ENCODE assay signal across 24 cellular contexts in genomic region chr5:72115277-72115676, GRCh38. TPM values are rescaled to one million over a fixed set of nuclear protein-coding genes. Genes with fewer than 3 reads are reported as not detected.
DNase-seq lines count a peak whose midpoint lies in the region; ATAC-seq, FAIRE-seq and TF ChIP-seq lines count a peak whose summit lies in the region.
"Had no signal": no experiment of that assay in that cellular context is flagged by ENCODE, and none has a peak within 500 bp of the region (broad histone marks: within the 10 kb centered on the region; RNA-seq: fewer than 3 reads in every experiment).

No MANE protein-coding gene starts in this region.

- H3K27me3 Mint-ChIP-seq in endothelial cell (ENCODE audit: unreplicated experiment) = no peaks in the 10 kb centered on the region

- CTCF ChIA-PET in SK-N-SH (lab: Yijun Ruan, JAX) = interaction anchor here (0.6 to 1.2 kb wide), 3 partner anchors 9 to 17 kb away, joined by 3 to 6 read pairs (median 3); no protein-coding TSS in a partner anchor

- no peak overlapping the region for H3K4me3 ChIP-seq in SK-N-SH (ENCODE audit: low read depth in 2 of 2, low read length in 1 of 2)
- no peak overlapping the region for H3K4me3 ChIP-seq in osteoblast (ENCODE audit: insufficient read depth, low read length)
- H3K4me3 ChIP-seq: BLaER1 treated with 17β-estradiol and CSF1 and Interleukin-3, amounts not matched to agents 10 nM and 100 nM had no signal

- no peak for FAIRE-seq in RCC 7860 (lab: Jason Lieb, UNC)
- FAIRE-seq: G401.6, GM18507, GM19239 had no signal

- H3K4me1 Mint-ChIP-seq in endothelial cell (ENCODE audit: unreplicated experiment) = peaks cover 46% of the 10 kb centered on the region
- H3K4me1 Mint-ChIP-seq: IgD-negative memory B cell had no signal

- H3K4me1 ChIP-seq in SK-N-SH (ENCODE audit: control insufficient read depth in 1 of 2, insufficient read depth in 2 of 2, low read depth in 1 of 2, low read length in 1 of 2) (peaks cover 13 to 31% of the 10 kb centered on the region in 2 experiments), osteoblast (ENCODE audit: insufficient read depth, low read length) (peaks cover 18% of the 10 kb centered on the region)

- H3K9me3 ChIP-seq in SK-N-SH (no peaks in the 10 kb centered on the region), osteoblast (ENCODE audit: low read depth, low read length) (no peaks in the 10 kb centered on the region)
- H3K9me3 ChIP-seq: BLaER1 treated with 17β-estradiol and CSF1 and Interleukin-3, amounts not matched to agents 10 nM and 100 nM had no signal

- H3K36me3 Mint-ChIP-seq in endothelial cell (ENCODE audit: low read depth, unreplicated experiment) = peaks cover 47% of the 10 kb centered on the region
- H3K36me3 Mint-ChIP-seq: CD8-positive, alpha-beta T cell; IgD-negative memory B cell had no signal

- H3K36me3 ChIP-seq in SK-N-SH (replicated peaks in 1 of 2; ENCODE audit: control insufficient read depth in 1 of 2, insufficient read depth in 2 of 2, low read length in 1 of 2) = peaks cover 88 to 95% of the 10 kb centered on the region in 2 experiments
- H3K36me3 ChIP-seq in osteoblast (ENCODE audit: insufficient read depth, low read length) = peaks cover 67% of the 10 kb centered on the region

- TF ChIP-seq RAD21 in SK-N-SH (IDR thresholded peaks at IDR 0.05; ENCODE audit: low read length) = no peak

- H3K27ac ChIP-seq in SK-N-SH (ENCODE audit: low read depth in 2 of 2, low read length in 1 of 2) (peak overlapping the region; percentile 22 to 36; a peak in 2 of 4 replicates), osteoblast (ENCODE audit: low read depth, low read length) (peak overlapping the region; percentile 25)
- H3K27ac ChIP-seq: 22Rv1; BLaER1 treated with 17β-estradiol and CSF1 and Interleukin-3, amounts not matched to agents 10 nM and 100 nM had no signal

- H3K79me2 ChIP-seq in SK-N-SH (ENCODE audit: insufficient read depth) (peaks cover 100% of the 10 kb centered on the region), osteoblast (ENCODE audit: insufficient read depth, low read length) (peaks cover 98% of the 10 kb centered on the region)

- peaks cover 51% of the 10 kb centered on the region for H3F3A ChIP-seq in SK-N-SH (replicated peaks; ENCODE audit: insufficient read depth)

- no peak for TF ChIP-seq EP300 in SK-N-SH (IDR thresholded peaks at IDR 0.05; ENCODE audit: borderline replicate concordance in 1 of 2, low read depth in 1 of 2, low read length in 1 of 2)

- no peaks in the 10 kb centered on the region for H3K9me3 Mint-ChIP-seq in endothelial cell (ENCODE audit: unreplicated experiment)
- H3K9me3 Mint-ChIP-seq: IgD-negative memory B cell had no signal

- TF ChIP-seq CTCF in SK-N-SH (IDR thresholded peaks at IDR 0.05) = no peak
- no peak for TF ChIP-seq CTCF in endothelial cell (IDR thresholded peaks at IDR 0.05; ENCODE audit: unreplicated experiment)
- TF ChIP-seq CTCF in osteoblast (IDR thresholded peaks at IDR 0.05; ENCODE audit: extremely low read depth, low read depth, low read length) = no peak

- H3K4me2 ChIP-seq in SK-N-SH (0 out of 2 replicates have a peak overlapping the region, but pooled peaks have one; percentile 7), osteoblast (ENCODE audit: insufficient read depth, low read length) (no peak overlapping the region)

- no peak overlapping the region for H2AFZ ChIP-seq in SK-N-SH (ENCODE audit: low read depth)
- no peak overlapping the region for H2AFZ ChIP-seq in osteoblast (ENCODE audit: low read length)

- no peak for ATAC-seq in SK-N-SH treated with all-trans-retinoic acid at 6 μM for 48 hours
- no peak for ATAC-seq in HG02840 (IDR thresholded peaks at IDR 0.05; ENCODE audit: low FRiP score, unreplicated experiment)
- ATAC-seq in HG03354 (IDR thresholded peaks at IDR 0.05; ENCODE audit: poor library complexity, severe bottlenecking, unreplicated experiment) = no peak
- ATAC-seq: CD8-positive, alpha-beta T cell; HCT116 had no signal

- peak overlapping the region; percentile 91 for H3K27ac Mint-ChIP-seq in endothelial cell (ENCODE audit: unreplicated experiment)
- H3K27ac Mint-ChIP-seq: CD8-positive, alpha-beta T cell; IgD-negative memory B cell had no signal

- H4K20me1 ChIP-seq in SK-N-SH (ENCODE audit: insufficient read depth) = peaks cover 100% of the 10 kb centered on the region
- peaks cover 41% of the 10 kb centered on the region for H4K20me1 ChIP-seq in osteoblast (ENCODE audit: insufficient read depth, low read length)

- H3K4me3 Mint-ChIP-seq in endothelial cell (ENCODE audit: unreplicated experiment) = no peak overlapping the region
- H3K4me3 Mint-ChIP-seq: CD8-positive, alpha-beta T cell; IgD-negative memory B cell had no signal

- no peak overlapping the region for H3K9ac ChIP-seq in SK-N-SH
- H3K9ac ChIP-seq: BLaER1 treated with 17β-estradiol and CSF1 and Interleukin-3, amounts not matched to agents 10 nM and 100 nM had no signal

- no peaks in the 10 kb centered on the region for H3K27me3 ChIP-seq in SK-N-SH (ENCODE audit: insufficient read depth)
- H3K27me3 ChIP-seq in osteoblast (ENCODE audit: insufficient read depth, low read length) = no peaks in the 10 kb centered on the region
- H3K27me3 ChIP-seq: BLaER1 treated with 17β-estradiol and CSF1 and Interleukin-3, amounts not matched to agents 10 nM and 100 nM had no signal

- POLR2A ChIA-PET in SK-N-SH (lab: Yijun Ruan, JAX) = no interaction called here

- no peaks in the 10 kb centered on the region for H3K9me2 ChIP-seq in SK-N-SH

- DNase-seq in SK-N-SH = no peak
- no peak for DNase-seq in endothelial cell (ENCODE audit: low spot score)
- no peak for DNase-seq in osteoblast (ENCODE audit: insufficient read length, low spot score, missing footprints)
- no peak for DNase-seq in RCC 7860 (ENCODE audit: low spot score)
- no peak for DNase-seq in GM03348 (ENCODE audit: low spot score)
- DNase-seq: ACHN; CD8-positive, alpha-beta T cell; GOT3; NCI-H1694; NCI-H2081 treated with DMSO at 0.1 percent for 48 hours; NCI-H2171 treated with DMSO at 0.1 percent for 48 hours; NCI-H524 treated with DMSO at 0.1 percent for 48 hours; Right ventricle myocardium superior had no signal

TF ChIP-seq in SK-N-SH, 30 proteins besides CTCF, POLR2A, EP300 and RAD21 (continues in another document):
- TF ChIP-seq, protein P1, sequence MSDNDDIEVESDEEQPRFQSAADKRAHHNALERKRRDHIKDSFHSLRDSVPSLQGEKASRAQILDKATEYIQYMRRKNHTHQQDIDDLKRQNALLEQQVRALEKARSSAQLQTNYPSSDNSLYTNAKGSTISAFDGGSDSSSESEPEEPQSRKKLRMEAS (IDR thresholded peaks at IDR 0.05; ENCODE audit: low read depth) = no peak
- TF ChIP-seq MEF2A (IDR thresholded peaks at IDR 0.05; ENCODE audit: borderline replicate concordance, low read depth) (no peak), RXRA (IDR thresholded peaks at IDR 0.05; ENCODE audit: borderline replicate concordance, low read depth) (no peak), GATA2 (CRISPR knock-in tag; IDR thresholded peaks at IDR 0.05) (no peak), TCF12 (IDR thresholded peaks at IDR 0.05) (no peak), FOSL2 (IDR thresholded peaks at IDR 0.05; ENCODE audit: borderline replicate concordance, low read depth) (no peak), JUND (IDR thresholded peaks at IDR 0.05) (no peak), RCOR1 (IDR thresholded peaks at IDR 0.05; ENCODE audit: low read length) (no peak), FOXJ3 (CRISPR knock-in tag; IDR thresholded peaks at IDR 0.05) (no peak), SMC3 (IDR thresholded peaks at IDR 0.05; ENCODE audit: low read depth, low read length) (no peak), MXI1 (IDR thresholded peaks at IDR 0.05; ENCODE audit: low read depth, low read length) (no peak)
- TF ChIP-seq, protein P2, sequence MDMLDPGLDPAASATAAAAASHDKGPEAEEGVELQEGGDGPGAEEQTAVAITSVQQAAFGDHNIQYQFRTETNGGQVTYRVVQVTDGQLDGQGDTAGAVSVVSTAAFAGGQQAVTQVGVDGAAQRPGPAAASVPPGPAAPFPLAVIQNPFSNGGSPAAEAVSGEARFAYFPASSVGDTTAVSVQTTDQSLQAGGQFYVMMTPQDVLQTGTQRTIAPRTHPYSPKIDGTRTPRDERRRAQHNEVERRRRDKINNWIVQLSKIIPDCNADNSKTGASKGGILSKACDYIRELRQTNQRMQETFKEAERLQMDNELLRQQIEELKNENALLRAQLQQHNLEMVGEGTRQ (IDR thresholded peaks at IDR 0.05; ENCODE audit: borderline replicate concordance, low read depth, low read length) = no peak

TF ChIP-seq in SK-N-SH treated with all-trans-retinoic acid at 6 μM for 48 hours, 23 proteins besides CTCF, POLR2A, EP300 and RAD21 (continues in another document):
- TF ChIP-seq CREB5 (CRISPR knock-in tag; IDR thresholded peaks at IDR 0.05; ENCODE audit: low read depth) = no peak
- no peak for TF ChIP-seq OSR1 (CRISPR knock-in tag; IDR thresholded peaks at IDR 0.05)
- TF ChIP-seq PPARA (CRISPR knock-in tag; IDR thresholded peaks at IDR 0.05; ENCODE audit: borderline replicate concordance) = no peak
- no peak for TF ChIP-seq ISL1 (CRISPR knock-in tag; IDR thresholded peaks at IDR 0.05)
- no peak for TF ChIP-seq ARNTL (CRISPR knock-in tag; IDR thresholded peaks at IDR 0.05; ENCODE audit: borderline replicate concordance, low read depth)
- no peak for TF ChIP-seq CSDC2 (CRISPR knock-in tag; IDR thresholded peaks at IDR 0.05)
- no peak for TF ChIP-seq TCF4 (CRISPR knock-in tag; IDR thresholded peaks at IDR 0.05; ENCODE audit: borderline replicate concordance)
- no peak for TF ChIP-seq ZC3H10 (CRISPR knock-in tag; IDR thresholded peaks at IDR 0.05)

RNA-seq across cellular contexts. Expression of gene MAP1B, which starts 8.0 kb away (rescaled TPM):
- 47.5 and 48.5 TPM in 2 replicates for polyA plus RNA-seq in SK-N-SH (2012; rRNA removed)
- polyA plus RNA-seq in SK-N-SH (2012; cell fraction: cytosol; rRNA removed) = 59.8 and 60.6 TPM in 2 replicates
- polyA plus RNA-seq in SK-N-SH (2012; cell fraction: nucleus; rRNA removed) = 69.5 and 70.5 TPM in 2 replicates
- total RNA-seq in endothelial cell (ENCODE audit: unreplicated experiment) (251 TPM), osteoblast (123 and 164 TPM in 2 replicates)
- total RNA-seq: OCI-LY7 had no signal
